ENCODE assay signal across 27 cellular contexts in genomic region chr12:10319414-10319813, GRCh38. TPM values are rescaled to one million over a fixed set of nuclear protein-coding genes. Genes with fewer than 3 reads are reported as not detected.
"Had no signal": no experiment of that assay in that cellular context is flagged by ENCODE, and none has a peak within 500 bp of the region (broad histone marks: within the 10 kb centered on the region; RNA-seq: fewer than 3 reads in every experiment).

No MANE protein-coding gene starts in this region.

- H3K9ac ChIP-seq: neural progenitor cell had no signal

- H3K27me3 Mint-ChIP-seq: activated naive CD4-positive, alpha-beta T cell treated with anti-CD3 and anti-CD28 coated beads, Interleukin-2, amount 10 ng/mL, durations not matched to agents 7 days and 5 days; central memory CD8-positive, alpha-beta T cell; stimulated activated naive B cell treated with anti-CD40 and anti-IgM and Interleukin-4, amounts not matched to agents 10 μg/mL and 1 μg/mL and 100 μg/mL, for 72 hours had no signal

- H2AFZ ChIP-seq: neural progenitor cell had no signal

- H3K27ac Mint-ChIP-seq: activated naive CD4-positive, alpha-beta T cell treated with anti-CD3 and anti-CD28 coated beads, Interleukin-2, amount 10 ng/mL, durations not matched to agents 7 days and 5 days; dendritic cell treated with granulocyte-macrophage colony-stimulating factor and Interleukin-4, amounts not matched to agents 40 ng/mL and 50 ng/mL, for 4 days; endodermal cell; mesothelial cell of epicardium; naive thymus-derived CD4-positive, alpha-beta T cell; neural progenitor cell; stimulated activated naive B cell treated with anti-CD40 and anti-IgM and Interleukin-4, amounts not matched to agents 10 μg/mL and 1 μg/mL and 100 μg/mL, for 72 hours had no signal

- H3K36me3 Mint-ChIP-seq: activated naive CD4-positive, alpha-beta T cell treated with anti-CD3 and anti-CD28 coated beads, Interleukin-2, amount 10 ng/mL, durations not matched to agents 7 days and 5 days; mesothelial cell of epicardium; neural progenitor cell had no signal

- FAIRE-seq: bronchial epithelial cell had no signal

- H3K4me1 ChIP-seq: neural progenitor cell, right atrium auricular region, testis, transverse colon had no signal

- H3K4me3 Mint-ChIP-seq: activated naive CD4-positive, alpha-beta T cell treated with anti-CD3 and anti-CD28 coated beads, Interleukin-2, amount 10 ng/mL, durations not matched to agents 7 days and 5 days; central memory CD8-positive, alpha-beta T cell; dendritic cell treated with granulocyte-macrophage colony-stimulating factor and Interleukin-4, amounts not matched to agents 40 ng/mL and 50 ng/mL, for 4 days; endodermal cell; mesothelial cell of epicardium; naive thymus-derived CD4-positive, alpha-beta T cell; neural progenitor cell; stimulated activated naive B cell treated with anti-CD40 and anti-IgM and Interleukin-4, amounts not matched to agents 10 μg/mL and 1 μg/mL and 100 μg/mL, for 72 hours had no signal

- H3K9me3 Mint-ChIP-seq: activated naive CD4-positive, alpha-beta T cell treated with anti-CD3 and anti-CD28 coated beads, Interleukin-2, amount 10 ng/mL, durations not matched to agents 7 days and 5 days; central memory CD8-positive, alpha-beta T cell; dendritic cell treated with granulocyte-macrophage colony-stimulating factor and Interleukin-4, amounts not matched to agents 40 ng/mL and 50 ng/mL, for 4 days; neural progenitor cell; stimulated activated naive B cell treated with anti-CD40 and anti-IgM and Interleukin-4, amounts not matched to agents 10 μg/mL and 1 μg/mL and 100 μg/mL, for 72 hours had no signal

- ATAC-seq: activated T-cell treated with anti-CD3 and anti-CD28 coated beads, Interleukin-2, amount 50 U/mL, for 72 hours; esophagus mucosa; naive thymus-derived CD4-positive, alpha-beta T cell had no signal

- H3K9me3 ChIP-seq: right atrium auricular region, testis, transverse colon had no signal

- H3K27me3 ChIP-seq: neural progenitor cell, right atrium auricular region, testis, transverse colon had no signal

- DNase-seq: activated CD4-positive, alpha-beta T cell treated with anti-CD3 and anti-CD28 coated beads, Interleukin-2, amount 50 U/mL, for 4 hours; activated CD4-positive, CD25-positive, alpha-beta regulatory T cell treated with anti-CD3 and anti-CD28 coated beads, Interleukin-2, amount 50 U/mL, for 72 hours; activated gamma-delta T cell; activated naive CD4-positive, alpha-beta T cell treated with anti-CD3 and anti-CD28 coated beads, Interleukin-2, amount 10 ng/mL, durations not matched to agents 7 days and 5 days; activated T-cell treated with anti-CD3 and anti-CD28 coated beads, Interleukin-2, amount 50 U/mL, for 72 hours; anterior cingulate cortex; endodermal cell; foreskin fibroblast; head of caudate nucleus; hippocampal formation; naive thymus-derived CD4-positive, alpha-beta T cell; occipital lobe; stimulated activated CD4-positive, alpha-beta T cell treated with anti-CD3 and anti-CD28 coated beads, Interleukin-1b, Interleukin-23, amount 100 ng/mL, for 48 hours; stimulated activated CD4-positive, alpha-beta T cell treated with anti-CD3 and anti-CD28 coated beads, Interleukin-4, amount 100 ng/mL, for 4 hours; stimulated activated CD8-positive, alpha-beta memory T cell treated with anti-CD3 and anti-CD28 coated beads, Interleukin-4, amount 100 ng/mL, for 48 hours; stimulated activated naive B cell treated with anti-CD40 and anti-IgM and Interleukin-4, amounts not matched to agents 10 μg/mL and 1 μg/mL and 100 μg/mL, for 72 hours; T-helper 2 cell; testis; transverse colon had no signal

- H3K4me2 ChIP-seq: neural progenitor cell, smooth muscle cell had no signal

- H3K27ac ChIP-seq: neural progenitor cell, right atrium auricular region, testis, transverse colon had no signal

- H3K4me1 Mint-ChIP-seq: endodermal cell, mesothelial cell of epicardium, neural progenitor cell had no signal

RNA-seq across cellular contexts. Expression of gene KLRD1, which starts 11.7 kb away (rescaled TPM):
- total RNA-seq: esophagus mucosa had no signal
